Comparison of ENCODE assay signal across 1 cellular context in the genomic region with DNA sequence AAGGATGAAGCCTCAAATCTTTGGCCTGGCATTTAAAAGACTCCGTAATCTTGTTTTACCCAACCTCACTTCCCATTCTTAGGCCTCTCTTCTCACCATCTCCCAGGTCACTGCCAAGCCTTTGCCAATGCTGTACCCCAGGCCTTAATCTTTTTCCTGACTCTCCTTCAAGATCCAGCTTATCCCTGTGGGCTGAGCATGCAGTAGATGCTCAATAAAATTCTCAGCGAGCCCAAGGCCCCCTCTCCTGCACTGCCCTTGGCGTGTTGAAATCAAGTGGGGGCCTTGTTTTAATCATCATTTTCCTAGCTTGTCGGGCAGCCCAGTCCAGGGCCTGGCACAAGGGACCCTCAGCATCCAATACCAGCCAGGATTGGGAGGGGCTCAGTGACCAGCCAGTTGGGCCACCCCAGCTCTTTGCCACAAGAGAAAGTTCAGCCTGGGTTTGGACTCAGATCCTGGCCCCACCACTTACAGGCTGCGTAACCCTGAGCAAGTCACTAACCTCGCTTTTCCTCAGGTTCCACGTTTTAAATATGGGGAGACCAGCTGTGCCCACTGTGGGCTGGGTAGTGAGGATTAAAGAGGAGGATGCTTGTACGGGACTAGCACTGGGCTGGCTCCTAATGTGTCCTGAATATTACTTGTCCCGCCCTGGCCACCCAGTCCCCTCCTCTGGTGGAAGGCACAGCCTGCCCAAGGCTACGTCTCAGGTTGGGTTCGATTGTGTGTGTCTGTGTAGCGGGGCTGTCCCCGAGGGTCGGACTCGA.
TF ChIP-seq lines count a peak whose summit lies in the region.

No MANE protein-coding gene starts in this region.

TF ChIP-seq in GM12878, 131 proteins besides CTCF, POLR2A, EP300 and RAD21:
- TF ChIP-seq MXI1 (IDR thresholded peaks at IDR 0.05; ENCODE audit: low read depth, low read length) (no peak), SREBF1 (IDR thresholded peaks at IDR 0.05; ENCODE audit: low read length) (no peak), WRNIP1 (IDR thresholded peaks at IDR 0.05; ENCODE audit: borderline replicate concordance, low read depth, low read length) (no peak), ZBED1 (IDR thresholded peaks at IDR 0.05; ENCODE audit: borderline replicate concordance) (no peak), CHD2 (IDR thresholded peaks at IDR 0.05; ENCODE audit: borderline replicate concordance, low read depth, low read length) (no peak), ZNF384 (IDR thresholded peaks at IDR 0.05; ENCODE audit: borderline replicate concordance, low read depth, low read length) (no peak), BRCA1 (IDR thresholded peaks at IDR 0.05; ENCODE audit: low read depth, low read length) (no peak), ZNF217 (IDR thresholded peaks at IDR 0.05) (no peak), SIN3A (IDR thresholded peaks at IDR 0.05; ENCODE audit: low read depth, low read length) (no peak), SMARCA5 (IDR thresholded peaks at IDR 0.05) (no peak), RCOR1 (conservative IDR thresholded peaks at IDR 0.05; ENCODE audit: low read depth, low read length) (no peak), MEF2A (IDR thresholded peaks at IDR 0.05; ENCODE audit: insufficient read depth, low read depth, low read length) (no peak), ASH2L (IDR thresholded peaks at IDR 0.05; ENCODE audit: borderline replicate concordance, low read depth) (no peak), CBX5 (IDR thresholded peaks at IDR 0.05; ENCODE audit: low read depth) (no peak), YBX1 (IDR thresholded peaks at IDR 0.05) (no peak)
- TF ChIP-seq, protein P1, sequence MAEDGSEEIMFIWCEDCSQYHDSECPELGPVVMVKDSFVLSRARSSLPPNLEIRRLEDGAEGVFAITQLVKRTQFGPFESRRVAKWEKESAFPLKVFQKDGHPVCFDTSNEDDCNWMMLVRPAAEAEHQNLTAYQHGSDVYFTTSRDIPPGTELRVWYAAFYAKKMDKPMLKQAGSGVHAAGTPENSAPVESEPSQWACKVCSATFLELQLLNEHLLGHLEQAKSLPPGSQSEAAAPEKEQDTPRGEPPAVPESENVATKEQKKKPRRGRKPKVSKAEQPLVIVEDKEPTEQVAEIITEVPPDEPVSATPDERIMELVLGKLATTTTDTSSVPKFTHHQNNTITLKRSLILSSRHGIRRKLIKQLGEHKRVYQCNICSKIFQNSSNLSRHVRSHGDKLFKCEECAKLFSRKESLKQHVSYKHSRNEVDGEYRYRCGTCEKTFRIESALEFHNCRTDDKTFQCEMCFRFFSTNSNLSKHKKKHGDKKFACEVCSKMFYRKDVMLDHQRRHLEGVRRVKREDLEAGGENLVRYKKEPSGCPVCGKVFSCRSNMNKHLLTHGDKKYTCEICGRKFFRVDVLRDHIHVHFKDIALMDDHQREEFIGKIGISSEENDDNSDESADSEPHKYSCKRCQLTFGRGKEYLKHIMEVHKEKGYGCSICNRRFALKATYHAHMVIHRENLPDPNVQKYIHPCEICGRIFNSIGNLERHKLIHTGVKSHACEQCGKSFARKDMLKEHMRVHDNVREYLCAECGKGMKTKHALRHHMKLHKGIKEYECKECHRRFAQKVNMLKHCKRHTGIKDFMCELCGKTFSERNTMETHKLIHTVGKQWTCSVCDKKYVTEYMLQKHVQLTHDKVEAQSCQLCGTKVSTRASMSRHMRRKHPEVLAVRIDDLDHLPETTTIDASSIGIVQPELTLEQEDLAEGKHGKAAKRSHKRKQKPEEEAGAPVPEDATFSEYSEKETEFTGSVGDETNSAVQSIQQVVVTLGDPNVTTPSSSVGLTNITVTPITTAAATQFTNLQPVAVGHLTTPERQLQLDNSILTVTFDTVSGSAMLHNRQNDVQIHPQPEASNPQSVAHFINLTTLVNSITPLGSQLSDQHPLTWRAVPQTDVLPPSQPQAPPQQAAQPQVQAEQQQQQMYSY (CRISPR knock-in tag; IDR thresholded peaks at IDR 0.05) = no peak
- TF ChIP-seq, protein P2, sequence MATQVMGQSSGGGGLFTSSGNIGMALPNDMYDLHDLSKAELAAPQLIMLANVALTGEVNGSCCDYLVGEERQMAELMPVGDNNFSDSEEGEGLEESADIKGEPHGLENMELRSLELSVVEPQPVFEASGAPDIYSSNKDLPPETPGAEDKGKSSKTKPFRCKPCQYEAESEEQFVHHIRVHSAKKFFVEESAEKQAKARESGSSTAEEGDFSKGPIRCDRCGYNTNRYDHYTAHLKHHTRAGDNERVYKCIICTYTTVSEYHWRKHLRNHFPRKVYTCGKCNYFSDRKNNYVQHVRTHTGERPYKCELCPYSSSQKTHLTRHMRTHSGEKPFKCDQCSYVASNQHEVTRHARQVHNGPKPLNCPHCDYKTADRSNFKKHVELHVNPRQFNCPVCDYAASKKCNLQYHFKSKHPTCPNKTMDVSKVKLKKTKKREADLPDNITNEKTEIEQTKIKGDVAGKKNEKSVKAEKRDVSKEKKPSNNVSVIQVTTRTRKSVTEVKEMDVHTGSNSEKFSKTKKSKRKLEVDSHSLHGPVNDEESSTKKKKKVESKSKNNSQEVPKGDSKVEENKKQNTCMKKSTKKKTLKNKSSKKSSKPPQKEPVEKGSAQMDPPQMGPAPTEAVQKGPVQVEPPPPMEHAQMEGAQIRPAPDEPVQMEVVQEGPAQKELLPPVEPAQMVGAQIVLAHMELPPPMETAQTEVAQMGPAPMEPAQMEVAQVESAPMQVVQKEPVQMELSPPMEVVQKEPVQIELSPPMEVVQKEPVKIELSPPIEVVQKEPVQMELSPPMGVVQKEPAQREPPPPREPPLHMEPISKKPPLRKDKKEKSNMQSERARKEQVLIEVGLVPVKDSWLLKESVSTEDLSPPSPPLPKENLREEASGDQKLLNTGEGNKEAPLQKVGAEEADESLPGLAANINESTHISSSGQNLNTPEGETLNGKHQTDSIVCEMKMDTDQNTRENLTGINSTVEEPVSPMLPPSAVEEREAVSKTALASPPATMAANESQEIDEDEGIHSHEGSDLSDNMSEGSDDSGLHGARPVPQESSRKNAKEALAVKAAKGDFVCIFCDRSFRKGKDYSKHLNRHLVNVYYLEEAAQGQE (IDR thresholded peaks at IDR 0.05; ENCODE audit: low read depth, low read length) = no peak
